In genomic region chr2:208096080-208096479, GRCh38 we compare ENCODE assay signal across 30 cellular contexts. TPM values are rescaled to one million over a fixed set of nuclear protein-coding genes. Genes with fewer than 3 reads are reported as not detected.
"Had no signal": no experiment of that assay in that cellular context is flagged by ENCODE, and none has a peak within 500 bp of the region (broad histone marks: within the 10 kb centered on the region; RNA-seq: fewer than 3 reads in every experiment).

No MANE protein-coding gene starts in this region.

- H3K4me3 Mint-ChIP-seq: activated CD4-positive, alpha-beta memory T cell treated with anti-CD3 and anti-CD28 coated beads for 36 hours; activated CD4-positive, alpha-beta T cell treated with anti-CD3 and anti-CD28 coated beads for 36 hours; activated CD4-positive, alpha-beta T cell treated with anti-CD3 and anti-CD28 coated beads, Interleukin-2, amount 10 ng/mL, durations not matched to agents 24 days and 14 days; activated CD8-positive, alpha-beta T cell treated with anti-CD3 and anti-CD28 coated beads, Interleukin-2, amount 10 ng/mL, durations not matched to agents 7 days and 5 days; activated naive CD4-positive, alpha-beta T cell treated with anti-CD3 and anti-CD28 coated beads for 36 hours; activated naive CD4-positive, alpha-beta T cell treated with anti-CD3 and anti-CD28 coated beads, Interleukin-2, amount 50 U/mL, for 24 hours; activated naive CD8-positive, alpha-beta T cell treated with anti-CD3 and anti-CD28 coated beads for 36 hours; activated naive CD8-positive, alpha-beta T cell treated with anti-CD3 and anti-CD28 coated beads, Interleukin-2, amount 50 U/mL, for 24 hours; activated T-helper 1 cell treated with anti-CD3 and anti-CD28 coated beads, Interleukin-12 subunit alpha, Interleukin-12 subunit beta, Interleukin-2, Interleukin-4 antibody, amounts not matched to agents 30 ng/mL and 10 ng/mL and 1 ng/mL, durations not matched to agents 14 hours and 24 hours and 36 hours; effector memory CD8-positive, alpha-beta T cell had no signal

- H3K4me1 ChIP-seq: adrenal gland, body of pancreas, esophagus muscularis mucosa, foreskin keratinocyte, gastrocnemius medialis had no signal

- H3K36me3 Mint-ChIP-seq: activated CD4-positive, alpha-beta memory T cell treated with anti-CD3 and anti-CD28 coated beads for 36 hours; activated naive CD4-positive, alpha-beta T cell treated with anti-CD3 and anti-CD28 coated beads, Interleukin-2, amount 50 U/mL, for 24 hours; activated naive CD8-positive, alpha-beta T cell treated with anti-CD3 and anti-CD28 coated beads for 36 hours had no signal

- H3K4me3 ChIP-seq: adrenal gland, body of pancreas, esophagus muscularis mucosa, gastrocnemius medialis had no signal

- H3K9me3 Mint-ChIP-seq: activated CD4-positive, alpha-beta memory T cell treated with anti-CD3 and anti-CD28 coated beads for 36 hours; activated CD4-positive, alpha-beta T cell treated with anti-CD3 and anti-CD28 coated beads, Interleukin-2, amount 10 ng/mL, durations not matched to agents 24 days and 14 days; activated naive CD4-positive, alpha-beta T cell treated with anti-CD3 and anti-CD28 coated beads for 36 hours; activated naive CD4-positive, alpha-beta T cell treated with anti-CD3 and anti-CD28 coated beads, Interleukin-2, amount 50 U/mL, for 24 hours; activated naive CD8-positive, alpha-beta T cell treated with anti-CD3 and anti-CD28 coated beads for 36 hours; activated naive CD8-positive, alpha-beta T cell treated with anti-CD3 and anti-CD28 coated beads, Interleukin-2, amount 50 U/mL, for 24 hours; activated T-helper 1 cell treated with anti-CD3 and anti-CD28 coated beads, Interleukin-12 subunit alpha, Interleukin-12 subunit beta, Interleukin-2, Interleukin-4 antibody, amounts not matched to agents 30 ng/mL and 10 ng/mL and 1 ng/mL, durations not matched to agents 14 hours and 24 hours and 36 hours; effector memory CD8-positive, alpha-beta T cell had no signal

- H3K27ac ChIP-seq: adrenal gland, body of pancreas, esophagus muscularis mucosa, foreskin keratinocyte, gastrocnemius medialis had no signal

- H3K27me3 ChIP-seq: adrenal gland, body of pancreas, esophagus muscularis mucosa, gastrocnemius medialis had no signal

- DNase-seq: activated CD4-positive, alpha-beta memory T cell treated with anti-CD3 and anti-CD28 coated beads for 36 hours; activated CD4-positive, alpha-beta T cell treated with anti-CD3 and anti-CD28 coated beads for 36 hours; activated CD4-positive, alpha-beta T cell treated with anti-CD3 and anti-CD28 coated beads, Interleukin-2, amount 10 ng/mL, durations not matched to agents 24 days and 14 days; activated CD4-positive, CD25-positive, alpha-beta regulatory T cell; activated CD4-positive, CD25-positive, alpha-beta regulatory T cell treated with anti-CD3 and anti-CD28 coated beads, Interleukin-2, amount 50 U/mL, for 72 hours; activated CD8-positive, alpha-beta T cell treated with anti-CD3 and anti-CD28 coated beads, Interleukin-2, amount 10 ng/mL, durations not matched to agents 7 days and 5 days; activated effector memory CD4-positive, alpha-beta T cell treated with anti-CD3 and anti-CD28 coated beads, Interleukin-2, amount 50 U/mL, for 16 hours; activated naive CD4-positive, alpha-beta T cell treated with anti-CD3 and anti-CD28 coated beads for 36 hours; activated naive CD8-positive, alpha-beta T cell treated with anti-CD3 and anti-CD28 coated beads for 36 hours; activated naive CD8-positive, alpha-beta T cell treated with anti-CD3 and anti-CD28 coated beads, Interleukin-2, amount 50 U/mL, for 24 hours; activated T-cell treated with anti-CD3 and anti-CD28 coated beads, Interleukin-2, amount 50 U/mL, for 48 hours; adrenal gland; amygdala; aorta; body of pancreas; caudate nucleus; cortex of kidney; dermis blood vessel endothelial cell; effector CD4-positive, alpha-beta T cell; effector memory CD8-positive, alpha-beta T cell; erythroblast; foreskin keratinocyte; gastrocnemius medialis; T-helper 2 cell had no signal

- H3K27me3 Mint-ChIP-seq: activated CD4-positive, alpha-beta T cell treated with anti-CD3 and anti-CD28 coated beads for 36 hours; activated naive CD4-positive, alpha-beta T cell treated with anti-CD3 and anti-CD28 coated beads, Interleukin-2, amount 50 U/mL, for 24 hours; activated naive CD8-positive, alpha-beta T cell treated with anti-CD3 and anti-CD28 coated beads for 36 hours; activated naive CD8-positive, alpha-beta T cell treated with anti-CD3 and anti-CD28 coated beads, Interleukin-2, amount 50 U/mL, for 24 hours had no signal

- H3K9me3 ChIP-seq: adrenal gland, body of pancreas, esophagus muscularis mucosa, gastrocnemius medialis had no signal

- H3K36me3 ChIP-seq: adrenal gland, esophagus muscularis mucosa, gastrocnemius medialis had no signal

- ATAC-seq: activated CD4-positive, alpha-beta T cell treated with anti-CD3 and anti-CD28 coated beads for 36 hours; activated CD8-positive, alpha-beta T cell treated with anti-CD3 and anti-CD28 coated beads, Interleukin-2, amount 10 ng/mL, durations not matched to agents 7 days and 5 days; activated naive CD8-positive, alpha-beta T cell treated with anti-CD3 and anti-CD28 coated beads, Interleukin-2, amount 50 U/mL, for 24 hours; body of pancreas; effector memory CD8-positive, alpha-beta T cell; foreskin keratinocyte; gastrocnemius medialis had no signal

- H3K27ac Mint-ChIP-seq: activated CD4-positive, alpha-beta memory T cell treated with anti-CD3 and anti-CD28 coated beads for 36 hours; activated CD4-positive, alpha-beta T cell treated with anti-CD3 and anti-CD28 coated beads for 36 hours; activated CD4-positive, alpha-beta T cell treated with anti-CD3 and anti-CD28 coated beads, Interleukin-2, amount 10 ng/mL, durations not matched to agents 24 days and 14 days; activated CD8-positive, alpha-beta T cell treated with anti-CD3 and anti-CD28 coated beads, Interleukin-2, amount 10 ng/mL, durations not matched to agents 7 days and 5 days; activated naive CD4-positive, alpha-beta T cell treated with anti-CD3 and anti-CD28 coated beads for 36 hours; activated naive CD4-positive, alpha-beta T cell treated with anti-CD3 and anti-CD28 coated beads, Interleukin-2, amount 50 U/mL, for 24 hours; activated naive CD8-positive, alpha-beta T cell treated with anti-CD3 and anti-CD28 coated beads for 36 hours; activated naive CD8-positive, alpha-beta T cell treated with anti-CD3 and anti-CD28 coated beads, Interleukin-2, amount 50 U/mL, for 24 hours; activated T-helper 1 cell treated with anti-CD3 and anti-CD28 coated beads, Interleukin-12 subunit alpha, Interleukin-12 subunit beta, Interleukin-2, Interleukin-4 antibody, amounts not matched to agents 30 ng/mL and 10 ng/mL and 1 ng/mL, durations not matched to agents 14 hours and 24 hours and 36 hours; activated T-helper 2 cell treated with anti-CD3 and anti-CD28 coated beads, Interferon-gamma antibody, Interleukin-2, Interleukin-4, amounts not matched to agents 10 μg/mL and 5 μg/mL and 100 μg/mL, durations not matched to agents 14 hours and 24 hours and 36 hours; effector memory CD8-positive, alpha-beta T cell had no signal

RNA-seq across cellular contexts. Expression of gene CRYGD, which starts 28.2 kb away (rescaled TPM):
- total RNA-seq: activated CD4-positive, alpha-beta memory T cell treated with anti-CD3 and anti-CD28 coated beads for 36 hours; activated CD4-positive, alpha-beta T cell treated with anti-CD3 and anti-CD28 coated beads for 36 hours; activated CD4-positive, alpha-beta T cell treated with anti-CD3 and anti-CD28 coated beads, Interleukin-2, amount 10 ng/mL, durations not matched to agents 24 days and 14 days; activated CD8-positive, alpha-beta T cell treated with anti-CD3 and anti-CD28 coated beads, Interleukin-2, amount 10 ng/mL, durations not matched to agents 7 days and 5 days; activated naive CD4-positive, alpha-beta T cell treated with anti-CD3 and anti-CD28 coated beads for 36 hours; activated naive CD8-positive, alpha-beta T cell treated with anti-CD3 and anti-CD28 coated beads for 36 hours; activated T-helper 1 cell treated with anti-CD3 and anti-CD28 coated beads, Interleukin-12 subunit alpha, Interleukin-12 subunit beta, Interleukin-2, Interleukin-4 antibody, amounts not matched to agents 30 ng/mL and 10 ng/mL and 1 ng/mL, durations not matched to agents 14 hours and 24 hours and 36 hours; activated T-helper 2 cell treated with anti-CD3 and anti-CD28 coated beads, Interferon-gamma antibody, Interleukin-2, Interleukin-4, amounts not matched to agents 10 μg/mL and 5 μg/mL and 100 μg/mL, durations not matched to agents 14 hours and 24 hours and 36 hours; adrenal gland; aorta; body of pancreas; chondrocyte; dermis blood vessel endothelial cell; esophagus muscularis mucosa; foreskin keratinocyte; gastrocnemius medialis; T-helper 1 cell treated with Interleukin-12 subunit alpha and Interleukin-12 subunit beta and Interleukin-4 antibody, amounts not matched to agents 30 ng/mL and 1 ng/mL, for 36 hours had no signal
- polyA plus RNA-seq: adrenal gland, aorta, foreskin keratinocyte had no signal

RNA-seq across cellular contexts. Expression of gene CRYGC, which starts 33.5 kb away (rescaled TPM):
- total RNA-seq: activated CD4-positive, alpha-beta memory T cell treated with anti-CD3 and anti-CD28 coated beads for 36 hours; activated CD4-positive, alpha-beta T cell treated with anti-CD3 and anti-CD28 coated beads for 36 hours; activated CD4-positive, alpha-beta T cell treated with anti-CD3 and anti-CD28 coated beads, Interleukin-2, amount 10 ng/mL, durations not matched to agents 24 days and 14 days; activated CD8-positive, alpha-beta T cell treated with anti-CD3 and anti-CD28 coated beads, Interleukin-2, amount 10 ng/mL, durations not matched to agents 7 days and 5 days; activated naive CD4-positive, alpha-beta T cell treated with anti-CD3 and anti-CD28 coated beads for 36 hours; activated naive CD8-positive, alpha-beta T cell treated with anti-CD3 and anti-CD28 coated beads for 36 hours; activated T-helper 1 cell treated with anti-CD3 and anti-CD28 coated beads, Interleukin-12 subunit alpha, Interleukin-12 subunit beta, Interleukin-2, Interleukin-4 antibody, amounts not matched to agents 30 ng/mL and 10 ng/mL and 1 ng/mL, durations not matched to agents 14 hours and 24 hours and 36 hours; activated T-helper 2 cell treated with anti-CD3 and anti-CD28 coated beads, Interferon-gamma antibody, Interleukin-2, Interleukin-4, amounts not matched to agents 10 μg/mL and 5 μg/mL and 100 μg/mL, durations not matched to agents 14 hours and 24 hours and 36 hours; adrenal gland; aorta; body of pancreas; chondrocyte; dermis blood vessel endothelial cell; esophagus muscularis mucosa; foreskin keratinocyte; gastrocnemius medialis; T-helper 1 cell treated with Interleukin-12 subunit alpha and Interleukin-12 subunit beta and Interleukin-4 antibody, amounts not matched to agents 30 ng/mL and 1 ng/mL, for 36 hours had no signal
- polyA plus RNA-seq: adrenal gland, aorta had no signal

RNA-seq across cellular contexts. Expression of gene CRYGB, which starts 49.9 kb away (rescaled TPM):
- total RNA-seq: activated CD4-positive, alpha-beta memory T cell treated with anti-CD3 and anti-CD28 coated beads for 36 hours; activated CD4-positive, alpha-beta T cell treated with anti-CD3 and anti-CD28 coated beads for 36 hours; activated CD4-positive, alpha-beta T cell treated with anti-CD3 and anti-CD28 coated beads, Interleukin-2, amount 10 ng/mL, durations not matched to agents 24 days and 14 days; activated CD8-positive, alpha-beta T cell treated with anti-CD3 and anti-CD28 coated beads, Interleukin-2, amount 10 ng/mL, durations not matched to agents 7 days and 5 days; activated naive CD4-positive, alpha-beta T cell treated with anti-CD3 and anti-CD28 coated beads for 36 hours; activated naive CD8-positive, alpha-beta T cell treated with anti-CD3 and anti-CD28 coated beads for 36 hours; activated T-helper 1 cell treated with anti-CD3 and anti-CD28 coated beads, Interleukin-12 subunit alpha, Interleukin-12 subunit beta, Interleukin-2, Interleukin-4 antibody, amounts not matched to agents 30 ng/mL and 10 ng/mL and 1 ng/mL, durations not matched to agents 14 hours and 24 hours and 36 hours; activated T-helper 2 cell treated with anti-CD3 and anti-CD28 coated beads, Interferon-gamma antibody, Interleukin-2, Interleukin-4, amounts not matched to agents 10 μg/mL and 5 μg/mL and 100 μg/mL, durations not matched to agents 14 hours and 24 hours and 36 hours; adrenal gland; aorta; body of pancreas; chondrocyte; dermis blood vessel endothelial cell; esophagus muscularis mucosa; foreskin keratinocyte; gastrocnemius medialis; T-helper 1 cell treated with Interleukin-12 subunit alpha and Interleukin-12 subunit beta and Interleukin-4 antibody, amounts not matched to agents 30 ng/mL and 1 ng/mL, for 36 hours had no signal
- polyA plus RNA-seq: adrenal gland, aorta, foreskin keratinocyte had no signal
